In genomic region chr4:43132010-43132582, GRCh38 we compare ENCODE assay signal across 8 cellular contexts.
DNase-seq lines count a peak whose midpoint lies in the region; ATAC-seq and TF ChIP-seq lines count a peak whose summit lies in the region.

No MANE protein-coding gene starts in this region.

- H3K4me3 ChIP-seq in WI38 (ENCODE audit: low read depth, low read length) (peak overlapping the region; percentile 27; the same call in 1 of the 2 replicates), fibroblast of the aortic adventitia (ENCODE audit: low read depth, low read length) (no peak overlapping the region), osteoblast (ENCODE audit: insufficient read depth, low read length) (peak overlapping the region; percentile 13)

- ATAC-seq in HG02938 (IDR thresholded peaks at IDR 0.05; ENCODE audit: unreplicated experiment), result peak; percentile 79
- no peak for ATAC-seq in GM19328 (IDR thresholded peaks at IDR 0.05; ENCODE audit: unreplicated experiment)

- H3K79me2 ChIP-seq in osteoblast (ENCODE audit: insufficient read depth, low read length), result no peaks in the 10 kb centered on the region

- TF ChIP-seq CTCF in GM13977 (IDR thresholded peaks at IDR 0.05; ENCODE audit: extremely low read depth, insufficient read depth, missing control alignments) (peak; percentile 91), WI38 (IDR thresholded peaks at IDR 0.05; ENCODE audit: low read depth, low read length) (peak; percentile 58), fibroblast of the aortic adventitia (IDR thresholded peaks at IDR 0.05; ENCODE audit: insufficient read depth, low read length) (peak; percentile 89), osteoblast (IDR thresholded peaks at IDR 0.05; ENCODE audit: extremely low read depth, low read depth, low read length) (peak; percentile 72)

- H3K27me3 ChIP-seq in osteoblast (ENCODE audit: insufficient read depth, low read length), result no peaks in the 10 kb centered on the region

- in situ Hi-C loops in GM13977 (cut with MboI; ENCODE audit: low pct_unique_long_range_greater_than_20kb, low sequenced_read_pairs, unreplicated experiment), result loop anchor here (25.0 kb wide), 1 partner anchor 1505 kb away; no protein-coding TSS in a partner anchor

- H3K36me3 ChIP-seq in osteoblast (ENCODE audit: insufficient read depth, low read length), result no peaks in the 10 kb centered on the region

- no peak overlapping the region for H3K27ac ChIP-seq in osteoblast (ENCODE audit: low read depth, low read length)

- peak overlapping the region; percentile 44 for H3K4me2 ChIP-seq in osteoblast (ENCODE audit: insufficient read depth, low read length)

- H2AFZ ChIP-seq in osteoblast (ENCODE audit: low read length), result no peak overlapping the region

- H3K9me3 ChIP-seq in osteoblast (ENCODE audit: low read depth, low read length), result no peaks in the 10 kb centered on the region

- no peaks in the 10 kb centered on the region for H3K4me1 ChIP-seq in osteoblast (ENCODE audit: insufficient read depth, low read length)

- DNase-seq in AG20443 (ENCODE audit: low spot score), result peak; percentile 63
- peak; percentile 42 for DNase-seq in GM13977 (ENCODE audit: low spot score)
- DNase-seq in NCI-H2081 treated with DMSO at 0.1 percent for 48 hours (lab: John Stamatoyannopoulos, UW), result peak; percentile 71
- DNase-seq in fibroblast of the aortic adventitia (ENCODE audit: low read depth), result peak; percentile 82
- peak; percentile 81 for DNase-seq in osteoblast (ENCODE audit: insufficient read length, low spot score, missing footprints)

- H4K20me1 ChIP-seq in osteoblast (ENCODE audit: insufficient read depth, low read length), result no peaks in the 10 kb centered on the region
